1 cellular context compared by ENCODE assay signal in the genomic region with DNA sequence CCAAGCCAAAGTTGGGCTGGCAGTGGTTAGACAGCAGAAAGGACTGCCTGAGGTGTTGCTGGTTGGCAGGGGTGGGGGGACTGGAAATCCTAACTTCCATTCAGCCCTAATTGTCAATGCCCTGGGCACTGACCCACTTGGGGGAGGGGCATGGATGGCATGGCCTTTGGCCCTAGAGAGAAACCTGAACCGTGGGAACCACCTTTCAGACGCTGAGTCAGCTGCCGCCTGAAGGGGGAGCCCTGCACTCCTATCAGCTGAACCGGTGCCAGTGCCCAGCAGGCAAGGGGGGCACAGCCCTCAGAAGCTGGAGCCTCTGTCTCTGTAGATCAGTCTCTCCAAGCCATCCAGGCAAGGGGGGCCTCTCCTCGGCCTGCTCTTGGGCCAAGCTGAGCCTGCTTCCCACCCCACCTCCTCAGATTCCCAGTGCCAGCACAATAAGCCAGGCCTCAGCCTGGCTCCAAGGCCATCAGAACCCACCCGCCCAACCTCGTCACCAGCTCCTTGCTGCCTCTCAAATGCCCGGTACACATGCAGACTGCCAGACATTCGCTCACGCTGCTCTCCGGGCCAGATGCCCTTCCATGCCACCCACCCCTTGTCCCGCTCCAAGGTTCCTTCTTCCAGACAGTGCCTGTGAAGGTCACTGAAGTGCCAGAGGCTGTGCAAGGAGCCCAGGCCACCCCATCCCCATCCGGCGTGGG.
A peak's percentile ranks its signal among the peaks of the same experiment; 100 is the strongest.
TF ChIP-seq lines count a peak whose summit lies in the region.

No MANE protein-coding gene starts in this region.

TF ChIP-seq in liver, 16 proteins besides CTCF, POLR2A, EP300 and RAD21 (continued from another document):
- peak; percentile 54 to 72 for TF ChIP-seq HNF4A (conservative IDR thresholded peaks at IDR 0.05)
- TF ChIP-seq GABPA (IDR thresholded peaks at IDR 0.05 in 1 of 2, conservative IDR thresholded peaks at IDR 0.05 in 1 of 2): no peak
